ENCODE assay signal across 8 cellular contexts in the genomic region with DNA sequence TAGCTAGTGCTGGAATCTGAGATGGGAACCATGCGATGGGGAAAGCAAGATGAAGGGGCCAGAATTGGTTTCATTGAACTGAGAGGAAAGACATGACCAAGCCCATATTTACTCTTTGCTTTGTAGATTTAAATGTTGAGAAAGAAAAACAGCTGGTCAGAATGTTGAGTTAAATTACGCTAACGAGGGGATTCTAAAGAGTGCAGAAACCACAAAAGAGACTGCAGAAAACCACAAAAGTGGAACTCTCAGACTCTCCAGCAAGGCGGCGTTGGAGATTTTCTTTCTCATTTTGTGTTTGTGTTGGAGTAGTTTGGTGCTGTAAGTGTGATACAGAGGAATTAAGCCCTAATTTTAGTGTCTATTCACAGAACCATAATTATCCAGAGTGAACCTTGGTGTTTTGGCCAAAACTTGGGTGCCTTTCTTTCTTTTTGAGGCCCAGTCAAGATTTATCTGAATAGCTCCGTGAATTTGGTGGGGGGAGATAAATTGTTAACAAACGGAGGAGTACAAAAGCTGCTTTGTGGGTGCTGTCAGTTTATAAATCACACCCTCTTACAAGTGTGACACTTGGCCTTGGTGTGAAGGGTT. TPM values are rescaled to one million over a fixed set of nuclear protein-coding genes. Genes with fewer than 3 reads are reported as not detected.
DNase-seq lines count a peak whose midpoint lies in the region; ATAC-seq and TF ChIP-seq lines count a peak whose summit lies in the region.

No MANE protein-coding gene starts in this region.

- H3K27ac Mint-ChIP-seq in T-helper 17 cell, result peak overlapping the region; percentile 91
- H3K27ac Mint-ChIP-seq in glutamatergic neuron (ENCODE audit: unreplicated experiment), result peak overlapping the region; percentile 5

- DNase-seq in SK-N-SH (no peak), T-helper 17 cell (no peak), glutamatergic neuron (no peak), NCI-H1092 treated with DMSO at 0.1 percent for 48 hours (lab: John Stamatoyannopoulos, UW) (no peak), D341Med (ENCODE audit: low spot score) (no peak)
- DNase-seq in stimulated activated CD4-positive, alpha-beta T cell treated with anti-CD3 and anti-CD28 coated beads, Interleukin-1b, Interleukin-23, amount 100 ng/mL, for 48 hours, result no peak

- H3K27me3 Mint-ChIP-seq in T-helper 17 cell, result no peaks in the 10 kb centered on the region
- H3K27me3 Mint-ChIP-seq in glutamatergic neuron (ENCODE audit: unreplicated experiment), result no peaks in the 10 kb centered on the region

- CTCF ChIA-PET in SK-N-SH (lab: Yijun Ruan, JAX), result interaction anchor here (0.8 to 8.7 kb wide), 6 partner anchors 9 to 89 kb away, joined by 3 to 84 read pairs (median 3); no protein-coding TSS in a partner anchor

- peaks cover 42 to 43% of the 10 kb centered on the region in 2 experiments for H3K36me3 ChIP-seq in SK-N-SH (replicated peaks in 1 of 2; ENCODE audit: control insufficient read depth in 1 of 2, insufficient read depth in 2 of 2, low read length in 1 of 2)
- peaks cover 17 to 46% (median 19%) of the 10 kb centered on the region in 5 donors for H3K36me3 ChIP-seq in subcutaneous abdominal adipose tissue (ENCODE audit: control insufficient read depth in 5 of 5, insufficient read depth in 5 of 5, low read length in 5 of 5)

- H3K36me3 Mint-ChIP-seq in T-helper 17 cell (ENCODE audit: low read depth) (no peaks in the 10 kb centered on the region), glutamatergic neuron (ENCODE audit: unreplicated experiment) (no peaks in the 10 kb centered on the region)

- H3K9me3 Mint-ChIP-seq in glutamatergic neuron (ENCODE audit: unreplicated experiment), result no peaks in the 10 kb centered on the region

- peak overlapping the region; percentile 76 for H3K4me3 Mint-ChIP-seq in T-helper 17 cell
- H3K4me3 Mint-ChIP-seq in glutamatergic neuron (ENCODE audit: unreplicated experiment), result no peak overlapping the region

- no peak overlapping the region for H3K4me2 ChIP-seq in SK-N-SH

- H4K20me1 ChIP-seq in SK-N-SH (ENCODE audit: insufficient read depth), result peaks cover 8% of the 10 kb centered on the region; the same call in 1 of the 2 replicates

- peak overlapping the region; percentile 51 to 52; a peak in 2 of 4 replicates for H3K27ac ChIP-seq in SK-N-SH (ENCODE audit: low read depth in 2 of 2, low read length in 1 of 2)
- peak overlapping the region; percentile 81 for H3K27ac ChIP-seq in subcutaneous abdominal adipose tissue (ENCODE audit: low read depth, low read length)

- no peak overlapping the region for H3K4me3 ChIP-seq in SK-N-SH (ENCODE audit: low read depth in 2 of 2, low read length in 1 of 2)
- H3K4me3 ChIP-seq in subcutaneous abdominal adipose tissue (ENCODE audit: low read depth in 1 of 5, low read length in 5 of 5), result no peak overlapping the region

- 98% methylated on average over 7 of the region's 7 CpGs for WGBS in SK-N-SH (ENCODE audit: low lambda C conversion rate)

- TF ChIP-seq CTCF in SK-N-SH (IDR thresholded peaks at IDR 0.05), result no peak
- no peak for TF ChIP-seq CTCF in glutamatergic neuron (IDR thresholded peaks at IDR 0.05; ENCODE audit: partially characterized antibody, unreplicated experiment)

- TF ChIP-seq EP300 in SK-N-SH (IDR thresholded peaks at IDR 0.05; ENCODE audit: borderline replicate concordance in 1 of 2, low read depth in 1 of 2, low read length in 1 of 2), result no peak

- no peaks in the 10 kb centered on the region for H3K9me2 ChIP-seq in SK-N-SH

- TF ChIP-seq RAD21 in SK-N-SH (IDR thresholded peaks at IDR 0.05; ENCODE audit: low read length), result no peak

- H3K4me1 Mint-ChIP-seq in T-helper 17 cell (peaks cover 33% of the 10 kb centered on the region), glutamatergic neuron (ENCODE audit: low read depth, unreplicated experiment) (no peaks in the 10 kb centered on the region)

- POLR2A ChIA-PET in SK-N-SH (lab: Yijun Ruan, JAX), result no interaction called here

- peaks cover 31% of the 10 kb centered on the region for H3F3A ChIP-seq in SK-N-SH (replicated peaks; ENCODE audit: insufficient read depth)

- no peak overlapping the region for H2AFZ ChIP-seq in SK-N-SH (ENCODE audit: low read depth)

- ATAC-seq in SK-N-SH treated with all-trans-retinoic acid at 6 μM for 48 hours, result no peak
- peak; percentile 24 for ATAC-seq in T-helper 17 cell

- H3K9me3 ChIP-seq in SK-N-SH (no peaks in the 10 kb centered on the region), T-helper 17 cell (ENCODE audit: control insufficient read depth, low read length, poor library complexity, severe bottlenecking) (no peaks in the 10 kb centered on the region), subcutaneous abdominal adipose tissue (ENCODE audit: control insufficient read depth in 5 of 5, low read length in 5 of 5) (no peaks in the 10 kb centered on the region)

- no peak overlapping the region for H3K9ac ChIP-seq in SK-N-SH
- H3K9ac ChIP-seq in subcutaneous abdominal adipose tissue (ENCODE audit: low read length in 5 of 5), result peak overlapping the region in 3 of 5 donors; percentile 14 to 35 (median 21)

- no peaks in the 10 kb centered on the region for H3K27me3 ChIP-seq in SK-N-SH (ENCODE audit: insufficient read depth)
- no peaks in the 10 kb centered on the region for H3K27me3 ChIP-seq in subcutaneous abdominal adipose tissue (ENCODE audit: control insufficient read depth in 5 of 5, insufficient read depth in 4 of 5, low read length in 5 of 5)

- peaks cover 87% of the 10 kb centered on the region for H3K79me2 ChIP-seq in SK-N-SH (ENCODE audit: insufficient read depth)

- H3K4me1 ChIP-seq in SK-N-SH (ENCODE audit: control insufficient read depth in 1 of 2, insufficient read depth in 2 of 2, low read depth in 1 of 2, low read length in 1 of 2) (peaks cover 6 to 19% of the 10 kb centered on the region in 2 experiments), subcutaneous abdominal adipose tissue (ENCODE audit: control insufficient read depth in 5 of 5, insufficient read depth in 5 of 5, low read length in 5 of 5) (peaks cover 19 to 52% (median 25%) of the 10 kb centered on the region in 5 donors)

TF ChIP-seq in SK-N-SH, 30 proteins besides CTCF, POLR2A, EP300 and RAD21 (continues in another document):
- no peak for TF ChIP-seq RXRA (IDR thresholded peaks at IDR 0.05; ENCODE audit: borderline replicate concordance, low read depth)
- TF ChIP-seq, protein P1, sequence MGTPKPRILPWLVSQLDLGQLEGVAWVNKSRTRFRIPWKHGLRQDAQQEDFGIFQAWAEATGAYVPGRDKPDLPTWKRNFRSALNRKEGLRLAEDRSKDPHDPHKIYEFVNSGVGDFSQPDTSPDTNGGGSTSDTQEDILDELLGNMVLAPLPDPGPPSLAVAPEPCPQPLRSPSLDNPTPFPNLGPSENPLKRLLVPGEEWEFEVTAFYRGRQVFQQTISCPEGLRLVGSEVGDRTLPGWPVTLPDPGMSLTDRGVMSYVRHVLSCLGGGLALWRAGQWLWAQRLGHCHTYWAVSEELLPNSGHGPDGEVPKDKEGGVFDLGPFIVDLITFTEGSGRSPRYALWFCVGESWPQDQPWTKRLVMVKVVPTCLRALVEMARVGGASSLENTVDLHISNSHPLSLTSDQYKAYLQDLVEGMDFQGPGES (IDR thresholded peaks at IDR 0.05; ENCODE audit: low read depth, low read length), result no peak

TF ChIP-seq in SK-N-SH treated with all-trans-retinoic acid at 6 μM for 48 hours, 23 proteins besides CTCF, POLR2A, EP300 and RAD21 (continues in another document):
- TF ChIP-seq TCF4 (CRISPR knock-in tag; IDR thresholded peaks at IDR 0.05; ENCODE audit: borderline replicate concordance) (no peak), ZC3H10 (CRISPR knock-in tag; IDR thresholded peaks at IDR 0.05) (no peak), SNAI2 (CRISPR knock-in tag; IDR thresholded peaks at IDR 0.05) (no peak), ISL1 (CRISPR knock-in tag; IDR thresholded peaks at IDR 0.05) (no peak), RARB (CRISPR knock-in tag; IDR thresholded peaks at IDR 0.05) (no peak), PPARA (CRISPR knock-in tag; IDR thresholded peaks at IDR 0.05; ENCODE audit: borderline replicate concordance) (no peak), ESRRG (CRISPR knock-in tag; IDR thresholded peaks at IDR 0.05) (no peak), ZNF565 (CRISPR knock-in tag; conservative IDR thresholded peaks at IDR 0.05; ENCODE audit: low read depth) (no peak)
- TF ChIP-seq, protein P2, sequence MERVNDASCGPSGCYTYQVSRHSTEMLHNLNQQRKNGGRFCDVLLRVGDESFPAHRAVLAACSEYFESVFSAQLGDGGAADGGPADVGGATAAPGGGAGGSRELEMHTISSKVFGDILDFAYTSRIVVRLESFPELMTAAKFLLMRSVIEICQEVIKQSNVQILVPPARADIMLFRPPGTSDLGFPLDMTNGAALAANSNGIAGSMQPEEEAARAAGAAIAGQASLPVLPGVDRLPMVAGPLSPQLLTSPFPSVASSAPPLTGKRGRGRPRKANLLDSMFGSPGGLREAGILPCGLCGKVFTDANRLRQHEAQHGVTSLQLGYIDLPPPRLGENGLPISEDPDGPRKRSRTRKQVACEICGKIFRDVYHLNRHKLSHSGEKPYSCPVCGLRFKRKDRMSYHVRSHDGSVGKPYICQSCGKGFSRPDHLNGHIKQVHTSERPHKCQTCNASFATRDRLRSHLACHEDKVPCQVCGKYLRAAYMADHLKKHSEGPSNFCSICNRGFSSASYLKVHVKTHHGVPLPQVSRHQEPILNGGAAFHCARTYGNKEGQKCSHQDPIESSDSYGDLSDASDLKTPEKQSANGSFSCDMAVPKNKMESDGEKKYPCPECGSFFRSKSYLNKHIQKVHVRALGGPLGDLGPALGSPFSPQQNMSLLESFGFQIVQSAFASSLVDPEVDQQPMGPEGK (CRISPR knock-in tag; IDR thresholded peaks at IDR 0.05; ENCODE audit: borderline replicate concordance), result no peak
- TF ChIP-seq, protein P3, sequence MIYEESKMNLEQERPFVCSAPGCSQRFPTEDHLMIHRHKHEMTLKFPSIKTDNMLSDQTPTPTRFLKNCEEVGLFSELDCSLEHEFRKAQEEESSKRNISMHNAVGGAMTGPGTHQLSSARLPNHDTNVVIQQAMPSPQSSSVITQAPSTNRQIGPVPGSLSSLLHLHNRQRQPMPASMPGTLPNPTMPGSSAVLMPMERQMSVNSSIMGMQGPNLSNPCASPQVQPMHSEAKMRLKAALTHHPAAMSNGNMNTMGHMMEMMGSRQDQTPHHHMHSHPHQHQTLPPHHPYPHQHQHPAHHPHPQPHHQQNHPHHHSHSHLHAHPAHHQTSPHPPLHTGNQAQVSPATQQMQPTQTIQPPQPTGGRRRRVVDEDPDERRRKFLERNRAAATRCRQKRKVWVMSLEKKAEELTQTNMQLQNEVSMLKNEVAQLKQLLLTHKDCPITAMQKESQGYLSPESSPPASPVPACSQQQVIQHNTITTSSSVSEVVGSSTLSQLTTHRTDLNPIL (CRISPR knock-in tag; IDR thresholded peaks at IDR 0.05; ENCODE audit: low read depth), result no peak

RNA-seq across cellular contexts. Expression of a gene that starts 26.3 kb away (rescaled TPM):
- polyA plus RNA-seq in SK-N-SH (2012; rRNA removed), result 123 and 126 TPM in 2 replicates
- polyA plus RNA-seq in SK-N-SH (2012; cell fraction: cytosol; rRNA removed), result 137 and 140 TPM in 2 replicates
- polyA plus RNA-seq in SK-N-SH (2012; cell fraction: nucleus; rRNA removed), result 44.7 and 62.7 TPM in 2 replicates
- total RNA-seq in T-helper 17 cell (10 to 100 TPM; 36.2 to 37.0 TPM), glutamatergic neuron (ENCODE audit: unreplicated experiment) (79.9 TPM)

RNA-seq across cellular contexts. Expression of a gene that starts 43.4 kb away (rescaled TPM):
- polyA plus RNA-seq in SK-N-SH (2012; rRNA removed), result 3.9 and 7.6 TPM in 2 replicates
- 4.6 and 5.7 TPM in 2 replicates for polyA plus RNA-seq in SK-N-SH (2012; cell fraction: cytosol; rRNA removed)
- polyA plus RNA-seq in SK-N-SH (2012; cell fraction: nucleus; rRNA removed), result 14.8 and 20.3 TPM in 2 replicates
- total RNA-seq in T-helper 17 cell (10 to 100 TPM; 58.4 to 60.7 TPM), glutamatergic neuron (ENCODE audit: unreplicated experiment) (50.3 TPM)
